ENCODE assay signal across 20 cellular contexts in genomic region chr11:105004021-105004420, GRCh38. TPM values are rescaled to one million over a fixed set of nuclear protein-coding genes. Genes with fewer than 3 reads are reported as not detected.
DNase-seq lines count a peak whose midpoint lies in the region; ATAC-seq and TF ChIP-seq lines count a peak whose summit lies in the region.
"Had no signal": no experiment of that assay in that cellular context is flagged by ENCODE, and none has a peak within 500 bp of the region (broad histone marks: within the 10 kb centered on the region; RNA-seq: fewer than 3 reads in every experiment).

No MANE protein-coding gene starts in this region.

- no peaks in the 10 kb centered on the region for H3K9me3 ChIP-seq in T-helper 17 cell (ENCODE audit: control insufficient read depth, low read length, poor library complexity, severe bottlenecking)

- no peak for TF ChIP-seq CTCF in cardiac fibroblast (IDR thresholded peaks at IDR 0.05; ENCODE audit: low read depth, low read length)
- no peak for TF ChIP-seq CTCF in fibroblast of pulmonary artery (IDR thresholded peaks at IDR 0.05; ENCODE audit: low read length, missing control alignments)
- TF ChIP-seq CTCF in natural killer cell (IDR thresholded peaks at IDR 0.05), result no peak

- no peak overlapping the region for H3K4me3 Mint-ChIP-seq in T-helper 17 cell
- no peak overlapping the region for H3K4me3 Mint-ChIP-seq in natural killer cell
- H3K4me3 Mint-ChIP-seq: B cell, GM23338 had no signal

- ATAC-seq in left lobe of liver, result peak; percentile 46
- no peak for ATAC-seq in T-helper 17 cell
- no peak for ATAC-seq in natural killer cell
- ATAC-seq: GM23338, HCT116 had no signal

- H3K4me3 ChIP-seq in cardiac fibroblast (replicated peaks in 1 of 2; ENCODE audit: low read depth in 2 of 2, low read length in 2 of 2) (no peak overlapping the region), fibroblast of pulmonary artery (replicated peaks; ENCODE audit: low read depth, low read length) (no peak overlapping the region)
- H3K4me3 ChIP-seq: GM23338 had no signal

- DNase-seq in GM03348 (ENCODE audit: low spot score) (peak; percentile 16), cardiac fibroblast (ENCODE audit: low read depth in 2 of 2) (peak; percentile 48 to 56), fibroblast of pulmonary artery (ENCODE audit: low read depth) (peak; percentile 71), left lobe of liver (ENCODE audit: low spot score) (no peak), T-helper 17 cell (no peak), natural killer cell (no peak), HK-2 (ENCODE audit: unreplicated experiment) (no peak)
- no peak for DNase-seq in activated CD8-positive, alpha-beta memory T cell treated with anti-CD3 and anti-CD28 coated beads, Interleukin-2, amount 50 U/mL, for 4 hours
- DNase-seq: DMS 273 treated with DMSO at 0.1 percent for 48 hours, KBM-7, NCI-H1105 treated with DMSO at 0.1 percent for 48 hours, NCI-H1694 treated with DMSO at 0.1 percent for 48 hours, NCI-H2107, NCI-H2227 treated with DMSO at 0.1 percent for 48 hours, NCI-H524, RPMI8226, SHP77 treated with DMSO at 0.1 percent for 48 hours had no signal

- no peaks in the 10 kb centered on the region for H3K9me3 Mint-ChIP-seq in natural killer cell
- H3K9me3 Mint-ChIP-seq: GM23338 had no signal

- H3K4me1 Mint-ChIP-seq in T-helper 17 cell, result peaks cover 6% of the 10 kb centered on the region
- peaks cover 6 to 7% of the 10 kb centered on the region in 2 donors for H3K4me1 Mint-ChIP-seq in natural killer cell
- H3K4me1 Mint-ChIP-seq: GM23338 had no signal

- intact Hi-C loops in natural killer cell (cut with micrococcal nuclease), result loop anchor here (5.0 to 10.0 kb wide), 4 partner anchors 59 to 1322 kb away; no protein-coding TSS in a partner anchor

- H3K27ac Mint-ChIP-seq in T-helper 17 cell, result no peak overlapping the region
- H3K27ac Mint-ChIP-seq in natural killer cell, result no peak overlapping the region
- H3K27ac Mint-ChIP-seq: B cell, GM23338 had no signal

- H3K27me3 Mint-ChIP-seq in T-helper 17 cell, result no peaks in the 10 kb centered on the region
- no peaks in the 10 kb centered on the region for H3K27me3 Mint-ChIP-seq in natural killer cell (ENCODE audit: low read depth in 2 of 2)
- H3K27me3 Mint-ChIP-seq: B cell had no signal

- H3K36me3 Mint-ChIP-seq in T-helper 17 cell (ENCODE audit: low read depth) (no peaks in the 10 kb centered on the region), natural killer cell (no peaks in the 10 kb centered on the region)

RNA-seq across cellular contexts. Expression of gene CASP5, which starts 18.9 kb away (rescaled TPM):
- total RNA-seq in left lobe of liver, result not detected
- not detected for total RNA-seq in T-helper 17 cell
- total RNA-seq in natural killer cell, result 1 to 10 TPM; 1.1 to 1.6 (median 1.3) TPM
- total RNA-seq: B cell, GM23338 had no signal

RNA-seq across cellular contexts. Expression of gene CASP1, which starts 30.9 kb away (rescaled TPM):
- 5.4 TPM for total RNA-seq in left lobe of liver
- 10 to 100 TPM; 52.9 to 66.7 TPM for total RNA-seq in T-helper 17 cell
- total RNA-seq in natural killer cell, result 100 to 1,000 TPM in 1 of 3 donors, 10 to 100 TPM in 2; 89.3 to 117 (median 93.8) TPM

RNA-seq across cellular contexts. Expression of gene CASP4, which starts 35.6 kb away (rescaled TPM):
- total RNA-seq in left lobe of liver, result 16.4 TPM
- 100 to 1,000 TPM in 1 of 2 donors, 10 to 100 TPM in 1; 97.2 to 102 TPM for total RNA-seq in T-helper 17 cell
- 100 to 1,000 TPM; 132 to 156 (median 149) TPM for total RNA-seq in natural killer cell

RNA-seq across cellular contexts. Expression of gene CARD16, which starts 41.1 kb away (rescaled TPM):
- 3.9 TPM for total RNA-seq in left lobe of liver
- 10 to 100 TPM; 49.1 to 55.4 TPM for total RNA-seq in T-helper 17 cell
- 100 to 1,000 TPM in 2 of 3 donors, 10 to 100 TPM in 1; 54.7 to 113 (median 110) TPM for total RNA-seq in natural killer cell
- total RNA-seq: GM23338 had no signal

Comparison
In these comparisons a context has a peak if more than half of its experiments do, and no peak if none do; other contexts are left out.
1. DNase-seq: peak in GM03348 (single experiment), cardiac fibroblast (2 of 2) and fibroblast of pulmonary artery (single experiment); none in left lobe of liver (single experiment), T-helper 17 cell (0 of 3), activated CD8-positive, alpha-beta memory T cell treated with anti-CD3 and anti-CD28 coated beads, Interleukin-2, amount 50 U/mL, for 4 hours (single experiment), natural killer cell (single experiment) and HK-2 (single experiment).